ENCODE assay signal across 1 cellular context in the genomic region with DNA sequence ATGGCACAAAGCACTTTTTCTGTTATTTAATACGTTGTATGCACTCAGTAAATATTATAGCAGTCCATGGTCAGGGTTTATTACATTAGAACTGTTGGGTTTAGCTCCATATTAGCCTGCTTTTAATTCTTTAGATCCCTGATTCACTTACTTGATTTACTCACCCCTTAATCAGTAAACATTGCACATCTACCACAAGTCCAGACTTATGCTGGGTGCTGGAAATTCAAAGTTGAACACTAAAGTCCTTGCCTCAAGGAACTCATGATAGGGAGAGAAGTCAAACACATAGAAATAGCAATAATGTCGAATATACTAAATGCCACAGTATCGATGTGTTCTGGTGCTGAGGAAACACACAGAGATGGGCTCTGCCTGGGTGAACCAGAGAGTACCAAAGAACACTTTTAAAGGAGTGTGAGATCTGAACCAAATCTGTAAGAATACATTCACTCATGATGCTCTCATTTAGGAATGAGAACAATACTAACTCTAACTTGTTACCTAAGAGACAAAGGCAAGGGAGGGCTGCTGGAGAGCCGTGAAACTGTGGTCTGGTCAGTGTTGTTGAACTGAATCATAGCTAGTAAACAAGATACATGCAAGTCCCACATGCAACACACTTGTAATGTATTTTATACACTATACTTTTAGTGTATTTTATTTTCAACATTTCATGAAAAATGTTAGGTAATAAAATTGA.
TF ChIP-seq lines count a peak whose summit lies in the region.

No MANE protein-coding gene starts in this region.

TF ChIP-seq in HEK293T, 16 proteins besides CTCF, POLR2A, EP300 and RAD21 (continued from another document):
- TF ChIP-seq SP1 (IDR thresholded peaks at IDR 0.05) = no peak
- no peak for TF ChIP-seq CTBP1 (IDR thresholded peaks at IDR 0.05; ENCODE audit: borderline replicate concordance)
- no peak for TF ChIP-seq FOXM1 (IDR thresholded peaks at IDR 0.05; ENCODE audit: borderline replicate concordance)
